8 cellular contexts compared by ENCODE assay signal in the genomic region with DNA sequence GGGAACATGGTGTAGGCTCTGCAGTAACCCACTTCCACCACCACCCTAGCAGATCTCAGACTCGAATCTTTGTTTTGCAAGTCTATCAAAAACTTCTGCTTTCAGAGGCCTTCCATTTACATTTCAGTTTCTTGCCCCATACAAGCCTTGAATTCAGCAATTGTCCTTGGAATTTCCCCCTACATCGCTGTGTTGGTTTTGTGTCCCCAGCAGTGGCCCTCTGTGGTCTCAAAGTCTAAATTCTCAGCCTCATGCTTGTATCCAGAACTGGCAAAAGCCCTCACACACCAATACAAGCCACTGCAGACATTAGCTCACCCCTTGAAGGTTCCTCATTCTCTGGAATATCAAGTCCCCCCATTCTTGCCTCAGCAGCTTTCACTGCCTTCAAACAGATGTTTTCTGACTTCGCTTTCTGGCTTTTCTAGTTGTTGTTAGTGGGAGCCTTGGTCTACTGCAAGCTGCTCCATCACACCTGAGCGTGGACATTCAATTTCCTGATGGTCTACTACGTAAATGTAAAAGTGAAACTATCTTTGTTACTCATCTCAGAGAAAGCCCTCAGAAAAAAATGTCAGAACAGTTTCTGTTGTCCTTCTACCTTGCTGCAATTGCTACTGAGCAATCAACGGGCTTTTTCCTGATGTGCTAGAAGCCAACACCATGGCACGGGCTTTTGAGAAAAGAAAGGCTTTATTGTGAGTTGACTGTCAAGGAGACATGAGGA. TPM values are rescaled to one million over a fixed set of nuclear protein-coding genes. Genes with fewer than 3 reads are reported as not detected.
A peak's percentile ranks its signal among the peaks of the same experiment; 100 is the strongest.
DNase-seq lines count a peak whose midpoint lies in the region; ATAC-seq, FAIRE-seq and TF ChIP-seq lines count a peak whose summit lies in the region.

No MANE protein-coding gene starts in this region.

- intact Hi-C loops in posterior vena cava (cut with DNase I): no loop called here

- DNase-seq in SK-MEL-5 (ENCODE audit: low read depth, low spot score): peak; percentile 31
- DNase-seq in posterior vena cava (ENCODE audit: low spot score): peak; percentile 25
- DNase-seq in putamen (ENCODE audit: low spot score): no peak
- no peak for DNase-seq in D721Med (ENCODE audit: insufficient read length, low spot score)
- no peak for DNase-seq in NCI-H1930 (lab: John Stamatoyannopoulos, UW)
- no peak for DNase-seq in hepatic stellate cell (ENCODE audit: low spot score)

- no peak for FAIRE-seq in D721Med (lab: Jason Lieb, UNC)

- peak; percentile 51 for ATAC-seq in GM18870 (IDR thresholded peaks at IDR 0.05; ENCODE audit: unreplicated experiment)
- ATAC-seq in HG02943 (IDR thresholded peaks at IDR 0.05; ENCODE audit: low read depth, unreplicated experiment): peak; percentile 40

- TF ChIP-seq CTCF in D721Med (IDR thresholded peaks at IDR 0.05; ENCODE audit: insufficient read depth, missing control alignments): no peak

- in situ Hi-C loops in SK-MEL-5 (cut with HindIII; ENCODE audit: low pct_unique_long_range_greater_than_20kb, low sequenced_read_pairs): no loop called here

RNA-seq across cellular contexts. Expression of a gene that starts 1.8 kb away (rescaled TPM):
- total RNA-seq in SK-MEL-5 (2014; rRNA removed; shearing (Covaris generic)): 73.4 and 80.6 TPM in 2 replicates
- 63.4 and 69.1 TPM in 2 replicates for polyA plus RNA-seq in SK-MEL-5 (2015; cell fraction: cytosol; rRNA removed)
- polyA plus RNA-seq in SK-MEL-5 (2015; cell fraction: nucleus; rRNA removed): 53.9 and 59.9 TPM in 2 replicates
- total RNA-seq in posterior vena cava: 10 to 100 TPM; 33.0 to 37.9 TPM

Comparison
In these comparisons a context has a peak if more than half of its experiments do, and no peak if none do; other contexts are left out.
1. DNase-seq: peak in SK-MEL-5 (single experiment) and posterior vena cava (single experiment); none in putamen (single experiment), D721Med (single experiment), NCI-H1930 (0 of 2) and hepatic stellate cell (single experiment).